ENCODE assay signal across 23 cellular contexts in genomic region chr3:120468635-120469295, GRCh38. TPM values are rescaled to one million over a fixed set of nuclear protein-coding genes. Genes with fewer than 3 reads are reported as not detected.
DNase-seq lines count a peak whose midpoint lies in the region; ATAC-seq, FAIRE-seq and TF ChIP-seq lines count a peak whose summit lies in the region.
"Had no signal": no experiment of that assay in that cellular context is flagged by ENCODE, and none has a peak within 500 bp of the region (broad histone marks: within the 10 kb centered on the region; RNA-seq: fewer than 3 reads in every experiment).

No MANE protein-coding gene starts in this region.

- H3K9me2 ChIP-seq in hepatocyte (replicated peaks; ENCODE audit: insufficient read depth), result no peaks in the 10 kb centered on the region

- no peaks in the 10 kb centered on the region for H3K36me3 ChIP-seq in hepatocyte (replicated peaks; ENCODE audit: insufficient read depth, low read depth)
- H3K36me3 ChIP-seq: gastroesophageal sphincter, suprapubic skin had no signal

- peak overlapping the region in 2 of 3 experiments; percentile 34 to 79; a peak in 4 of 7 replicates for H3K27ac Mint-ChIP-seq in H9
- peak overlapping the region; percentile 95 for H3K27ac Mint-ChIP-seq in progenitor cell of endocrine pancreas
- H3K27ac Mint-ChIP-seq: activated CD4-positive, alpha-beta T cell treated with anti-CD3 and anti-CD28 coated beads, Interleukin-2, amount 10 ng/mL, durations not matched to agents 24 days and 14 days; memory B cell; naive thymus-derived CD4-positive, alpha-beta T cell; stimulated activated effector memory CD8-positive, alpha-beta T cell treated with anti-CD3 and anti-CD28 coated beads, Interleukin-12 subunit alpha, Interleukin-12 subunit beta, amount 100 ng/mL, for 72 hours had no signal

- H3K4me2 ChIP-seq in H9 (ENCODE audit: insufficient read depth, insufficient read length, low read length) (no peak overlapping the region), hepatocyte (peak overlapping the region; percentile 19)

- no peak overlapping the region for H2BK15ac ChIP-seq in H9 (ENCODE audit: low read depth, low read length)

- ATAC-seq in GM19328 (IDR thresholded peaks at IDR 0.05; ENCODE audit: unreplicated experiment), result no peak
- ATAC-seq: activated T-cell treated with anti-CD3 and anti-CD28 coated beads, Interleukin-2, amount 50 U/mL, for 4 hours; gastroesophageal sphincter; naive thymus-derived CD4-positive, alpha-beta T cell; stimulated activated effector memory CD8-positive, alpha-beta T cell treated with anti-CD3 and anti-CD28 coated beads, Interleukin-12 subunit alpha, Interleukin-12 subunit beta, amount 100 ng/mL, for 72 hours had no signal

- TF ChIP-seq CTCF in H9 (conservative IDR thresholded peaks at IDR 0.05), result no peak
- no peak for TF ChIP-seq CTCF in hepatocyte (IDR thresholded peaks at IDR 0.05; ENCODE audit: poor library complexity)
- no peak for TF ChIP-seq CTCF in progenitor cell of endocrine pancreas (IDR thresholded peaks at IDR 0.05; ENCODE audit: unreplicated experiment)

- H3K23me2 ChIP-seq in H9 (ENCODE audit: insufficient read length, low read depth, low read length, poor library complexity, severe bottlenecking), result no peaks in the 10 kb centered on the region

- peak overlapping the region; percentile 35 for H3K56ac ChIP-seq in H9 (ENCODE audit: insufficient read length, low read depth, low read length)

- DNase-seq in H9 (no peak), RCC 7860 (ENCODE audit: low spot score) (peak; percentile 17), hepatocyte (ENCODE audit: low spot score) (no peak), progenitor cell of endocrine pancreas (ENCODE audit: low spot score, unreplicated experiment) (no peak), NCI-H226 (no peak), HUDEP-2 (lab: John Stamatoyannopoulos, UW; ENCODE audit: unreplicated experiment in 76 of 76) (no peak)
- DNase-seq: activated CD4-positive, alpha-beta T cell treated with anti-CD3 and anti-CD28 coated beads, Interleukin-2, amount 10 ng/mL, durations not matched to agents 24 days and 14 days; activated naive CD4-positive, alpha-beta T cell treated with Interleukin-2 at 50 U/mL for 16 hours; activated T-cell treated with anti-CD3 and anti-CD28 coated beads, Interleukin-2, amount 50 U/mL, for 4 hours; effector memory CD4-positive, alpha-beta T cell; kidney glomerular epithelial cell; naive thymus-derived CD4-positive, alpha-beta T cell; NCI-H1105; NCI-H1930; NCI-H2227 treated with DMSO at 0.1 percent for 48 hours; occipital lobe had no signal

- H3K36me3 Mint-ChIP-seq in H9 (ENCODE audit: insufficient read depth in 1 of 3, low read depth in 3 of 3) (peaks cover 2 to 19% (median 4%) of the 10 kb centered on the region in 3 experiments; a peak in 5 of 7 replicates), progenitor cell of endocrine pancreas (ENCODE audit: insufficient read depth) (peaks cover 1% of the 10 kb centered on the region)
- H3K36me3 Mint-ChIP-seq: memory B cell; naive thymus-derived CD4-positive, alpha-beta T cell; stimulated activated effector memory CD8-positive, alpha-beta T cell treated with anti-CD3 and anti-CD28 coated beads, Interleukin-12 subunit alpha, Interleukin-12 subunit beta, amount 100 ng/mL, for 72 hours had no signal

- H2BK120ac ChIP-seq in H9 (ENCODE audit: low read depth, low read length, poor library complexity, severe bottlenecking), result peak overlapping the region; percentile 98

- H3K27ac ChIP-seq in H9 (ENCODE audit: insufficient read length, low read depth, low read length), result peak overlapping the region; percentile 79
- H3K27ac ChIP-seq in hepatocyte, result peak overlapping the region; percentile 93
- H3K27ac ChIP-seq: RWPE1, suprapubic skin had no signal

- H2BK20ac ChIP-seq in H9 (ENCODE audit: low read depth, low read length, poor library complexity, severe bottlenecking), result peak overlapping the region; percentile 98

- no peaks in the 10 kb centered on the region for H3K27me3 ChIP-seq in H9 (ENCODE audit: insufficient read depth, low read length)
- no peaks in the 10 kb centered on the region for H3K27me3 ChIP-seq in hepatocyte
- H3K27me3 ChIP-seq: gastroesophageal sphincter, suprapubic skin had no signal

- H3T11ph ChIP-seq in H9 (ENCODE audit: low read length), result peak overlapping the region; percentile 98

- no peak overlapping the region for H3K4me3 ChIP-seq in hepatocyte
- H3K4me3 ChIP-seq: gastroesophageal sphincter, suprapubic skin had no signal

- H3K4me1 ChIP-seq in H9 (ENCODE audit: insufficient read depth, low read length) (peaks cover 15% of the 10 kb centered on the region; the same call in 1 of the 2 replicates), hepatocyte (ENCODE audit: insufficient read depth) (peaks cover 21% of the 10 kb centered on the region)

- H3K79me1 ChIP-seq in H9 (ENCODE audit: insufficient read depth, low read depth, low read length, poor library complexity, severe bottlenecking), result no peaks in the 10 kb centered on the region

- peak overlapping the region; percentile 95 for H2AK5ac ChIP-seq in H9 (ENCODE audit: insufficient read length, low read length)

- peak overlapping the region; percentile 94 for H4K5ac ChIP-seq in H9 (ENCODE audit: insufficient read length, low read depth, low read length)

- H2BK5ac ChIP-seq in H9 (ENCODE audit: insufficient read length, low read length), result peak overlapping the region; percentile 97

- no peak overlapping the region for H3K9ac ChIP-seq in H9 (ENCODE audit: extremely low read depth, insufficient read length, low read length)

- H2BK12ac ChIP-seq in H9 (ENCODE audit: insufficient read length, low read depth, low read length), result peak overlapping the region; percentile 96

- peaks cover 45 to 50% of the 10 kb centered on the region in 2 experiments for H3K4me1 Mint-ChIP-seq in H9
- H3K4me1 Mint-ChIP-seq in progenitor cell of endocrine pancreas (ENCODE audit: low read depth), result peaks cover 34% of the 10 kb centered on the region
- H3K4me1 Mint-ChIP-seq: activated CD4-positive, alpha-beta T cell treated with anti-CD3 and anti-CD28 coated beads, Interleukin-2, amount 10 ng/mL, durations not matched to agents 24 days and 14 days; memory B cell; naive thymus-derived CD4-positive, alpha-beta T cell; stimulated activated effector memory CD8-positive, alpha-beta T cell treated with anti-CD3 and anti-CD28 coated beads, Interleukin-12 subunit alpha, Interleukin-12 subunit beta, amount 100 ng/mL, for 72 hours had no signal

- no CpG with 5 or more reads among the region's 5 CpGs for WGBS in H9 (ENCODE audit: extremely low coverage, insufficient read length, low lambda C conversion rate)
- WGBS in hepatocyte (ENCODE audit: low lambda C conversion rate, missing lambda C conversion rate), result 68% methylated on average over 5 of the region's 5 CpGs

- H3K79me2 ChIP-seq in H9 (ENCODE audit: insufficient read depth, low read length) (no peaks in the 10 kb centered on the region), hepatocyte (no peaks in the 10 kb centered on the region)

- H3K23ac ChIP-seq in H9 (ENCODE audit: insufficient read length, low read depth, low read length), result no peak overlapping the region

- H3K9me3 Mint-ChIP-seq in H9 (peaks cover 7 to 12% of the 10 kb centered on the region in 2 experiments), progenitor cell of endocrine pancreas (ENCODE audit: low read depth) (peaks cover 19% of the 10 kb centered on the region)
- H3K9me3 Mint-ChIP-seq: activated T-cell treated with anti-CD3 and anti-CD28 coated beads, Interleukin-2, amount 50 U/mL, for 4 hours; stimulated activated effector memory CD8-positive, alpha-beta T cell treated with anti-CD3 and anti-CD28 coated beads, Interleukin-12 subunit alpha, Interleukin-12 subunit beta, amount 100 ng/mL, for 72 hours had no signal

- peak overlapping the region; percentile 96; the same call in 1 of the 2 replicates for H3K14ac ChIP-seq in H9 (ENCODE audit: insufficient read depth, low read length)

- H3K4ac ChIP-seq in H9 (ENCODE audit: low read depth, low read length), result peak overlapping the region; percentile 96

- H3K18ac ChIP-seq in H9 (ENCODE audit: insufficient read length, low read depth, low read length), result peak overlapping the region; percentile 96

- no peaks in the 10 kb centered on the region for H3K27me3 Mint-ChIP-seq in H9 (ENCODE audit: low read depth)
- no peaks in the 10 kb centered on the region for H3K27me3 Mint-ChIP-seq in progenitor cell of endocrine pancreas

- no peak overlapping the region for H4K8ac ChIP-seq in H9 (replicated peaks; ENCODE audit: insufficient read length, low read depth, low read length)

- peak overlapping the region; percentile 74 for H4K91ac ChIP-seq in H9 (ENCODE audit: insufficient read length, low read depth, low read length)

- H3K4me3 Mint-ChIP-seq in H9, result no peak overlapping the region
- no peak overlapping the region for H3K4me3 Mint-ChIP-seq in progenitor cell of endocrine pancreas (ENCODE audit: low read depth)
- H3K4me3 Mint-ChIP-seq: activated CD4-positive, alpha-beta T cell treated with anti-CD3 and anti-CD28 coated beads, Interleukin-2, amount 10 ng/mL, durations not matched to agents 24 days and 14 days; activated T-cell treated with anti-CD3 and anti-CD28 coated beads, Interleukin-2, amount 50 U/mL, for 4 hours; memory B cell; naive thymus-derived CD4-positive, alpha-beta T cell; stimulated activated effector memory CD8-positive, alpha-beta T cell treated with anti-CD3 and anti-CD28 coated beads, Interleukin-12 subunit alpha, Interleukin-12 subunit beta, amount 100 ng/mL, for 72 hours had no signal

- H4K20me1 ChIP-seq in H9 (ENCODE audit: control insufficient read depth, insufficient read depth, insufficient read length) (no peaks in the 10 kb centered on the region), hepatocyte (ENCODE audit: insufficient read depth, poor library complexity, severe bottlenecking) (no peaks in the 10 kb centered on the region)

- H2AFZ ChIP-seq in H9 (ENCODE audit: low read length) (no peak overlapping the region), hepatocyte (peak overlapping the region; percentile 8)

- H3K9me3 ChIP-seq in H9 (ENCODE audit: control insufficient read depth, low read depth, low read length), result no peaks in the 10 kb centered on the region
- H3K9me3 ChIP-seq in hepatocyte (ENCODE audit: low read depth), result no peaks in the 10 kb centered on the region
- H3K9me3 ChIP-seq: gastroesophageal sphincter, suprapubic skin had no signal

- no peak for FAIRE-seq in RCC 7860 (lab: Jason Lieb, UNC)
- FAIRE-seq: colon had no signal

RNA-seq across cellular contexts. Expression of gene FSTL1, which starts 18.0 kb away (rescaled TPM):
- 305 and 326 TPM in 2 replicates for total RNA-seq in H9 (2021)
- total RNA-seq in hepatocyte, result 344 and 390 TPM in 2 replicates
- 183 and 195 TPM in 2 replicates for polyA plus RNA-seq in hepatocyte
- 210 and 225 TPM in 2 replicates for total RNA-seq in progenitor cell of endocrine pancreas
- polyA plus RNA-seq: naive thymus-derived CD4-positive, alpha-beta T cell had no signal
